ENCODE assay signal across 17 cellular contexts in genomic region chr5:132510076-132510475, GRCh38. TPM values are rescaled to one million over a fixed set of nuclear protein-coding genes. Genes with fewer than 3 reads are reported as not detected.
DNase-seq lines count a peak whose midpoint lies in the region; ATAC-seq and TF ChIP-seq lines count a peak whose summit lies in the region.
"Had no signal": no experiment of that assay in that cellular context is flagged by ENCODE, and none has a peak within 500 bp of the region (broad histone marks: within the 10 kb centered on the region; RNA-seq: fewer than 3 reads in every experiment).

No MANE protein-coding gene starts in this region.

- no peaks in the 10 kb centered on the region for H3K36me3 ChIP-seq in WERI-Rb-1
- no peaks in the 10 kb centered on the region for H3K36me3 ChIP-seq in mucosa of descending colon (ENCODE audit: low read depth)
- H3K36me3 ChIP-seq: heart left ventricle, vagina had no signal

- H3K4me1 ChIP-seq in mucosa of descending colon (ENCODE audit: low read depth) = peaks cover 10% of the 10 kb centered on the region

- CTCF ChIA-PET in activated naive CD4-positive, alpha-beta T cell treated with anti-CD3 and anti-CD28 coated beads, Interleukin-2, amount 10 ng/mL, durations not matched to agents 7 days and 5 days (lab: Charles Lee) = interaction anchor here (0.8 to 1.3 kb wide), 2 partner anchors 16 to 124 kb away, joined by 3 to 6 read pairs; no protein-coding TSS in a partner anchor

- H3K4me3 Mint-ChIP-seq in activated naive CD4-positive, alpha-beta T cell treated with anti-CD3 and anti-CD28 coated beads, Interleukin-2, amount 10 ng/mL, durations not matched to agents 7 days and 5 days = no peak overlapping the region
- H3K4me3 Mint-ChIP-seq: stimulated activated naive CD8-positive, alpha-beta T cell treated with anti-CD3 and anti-CD28 coated beads, Interleukin-15, Interleukin-2, amounts not matched to agents 100 ng/mL and 50 ng/mL, for 24 hours had no signal

- DNase-seq in A172 (ENCODE audit: low spot score) (peak; percentile 59), GM04504 (ENCODE audit: low read depth) (peak; percentile 57), fibroblast of mammary gland (ENCODE audit: low read depth) (peak; percentile 92), WERI-Rb-1 (no peak), mucosa of descending colon (no peak)
- DNase-seq in activated T-cell treated with anti-CD3 and anti-CD28 coated beads, Interleukin-2, amount 50 U/mL, for 1 hour = no peak
- no peak for DNase-seq in activated naive CD4-positive, alpha-beta T cell treated with anti-CD3 and anti-CD28 coated beads, Interleukin-2, amount 10 ng/mL, durations not matched to agents 7 days and 5 days
- DNase-seq: aorta; effector CD4-positive, alpha-beta T cell; heart left ventricle; MM.1S; NCI-H2171 had no signal

- intact Hi-C loops in mucosa of descending colon (cut with DNase I, micrococcal nuclease) = no loop called here

- no peaks in the 10 kb centered on the region for H3K9me3 ChIP-seq in WERI-Rb-1 (ENCODE audit: severe bottlenecking)
- H3K9me3 ChIP-seq in mucosa of descending colon = no peaks in the 10 kb centered on the region
- H3K9me3 ChIP-seq: vagina had no signal

- peaks cover 8% of the 10 kb centered on the region for H3K9me3 Mint-ChIP-seq in activated naive CD4-positive, alpha-beta T cell treated with anti-CD3 and anti-CD28 coated beads, Interleukin-2, amount 10 ng/mL, durations not matched to agents 7 days and 5 days

- H3K4me3 ChIP-seq in fibroblast of mammary gland (ENCODE audit: control insufficient read depth, low read depth, low read length) (no peak overlapping the region), WERI-Rb-1 (ENCODE audit: low read depth, low read length) (no peak overlapping the region), mucosa of descending colon (no peak overlapping the region)
- H3K4me3 ChIP-seq: heart left ventricle, vagina had no signal

- TF ChIP-seq CTCF in fibroblast of mammary gland (conservative IDR thresholded peaks at IDR 0.05; ENCODE audit: control insufficient read depth, insufficient read depth, low read depth, low read length) = no peak
- no peak for TF ChIP-seq CTCF in WERI-Rb-1 (IDR thresholded peaks at IDR 0.05; ENCODE audit: low read depth, low read length)
- TF ChIP-seq CTCF in mucosa of descending colon (IDR thresholded peaks at IDR 0.05) = no peak

- peaks cover 4% of the 10 kb centered on the region for H3K4me1 Mint-ChIP-seq in activated naive CD4-positive, alpha-beta T cell treated with anti-CD3 and anti-CD28 coated beads, Interleukin-2, amount 10 ng/mL, durations not matched to agents 7 days and 5 days

- H3K27me3 ChIP-seq in WERI-Rb-1 (ENCODE audit: insufficient read depth, low read depth, severe bottlenecking) = no peaks in the 10 kb centered on the region
- H3K27me3 ChIP-seq: heart left ventricle, vagina had no signal

- H3K27ac Mint-ChIP-seq in activated naive CD4-positive, alpha-beta T cell treated with anti-CD3 and anti-CD28 coated beads, Interleukin-2, amount 10 ng/mL, durations not matched to agents 7 days and 5 days = no peak overlapping the region

- peaks cover 4% of the 10 kb centered on the region for H3K36me3 Mint-ChIP-seq in activated naive CD4-positive, alpha-beta T cell treated with anti-CD3 and anti-CD28 coated beads, Interleukin-2, amount 10 ng/mL, durations not matched to agents 7 days and 5 days

- ATAC-seq in SK-N-SH treated with all-trans-retinoic acid at 6 μM for 48 hours (no peak; the same call in 2 of the 3 replicates), mucosa of descending colon (no peak)
- ATAC-seq: heart left ventricle had no signal

- H3K27ac ChIP-seq in WERI-Rb-1 = no peak overlapping the region
- H3K27ac ChIP-seq: heart left ventricle, vagina had no signal

- peaks cover 49% of the 10 kb centered on the region for H3K27me3 Mint-ChIP-seq in activated naive CD4-positive, alpha-beta T cell treated with anti-CD3 and anti-CD28 coated beads, Interleukin-2, amount 10 ng/mL, durations not matched to agents 7 days and 5 days

TF ChIP-seq in SK-N-SH treated with all-trans-retinoic acid at 6 μM for 48 hours, 23 proteins besides CTCF, POLR2A, EP300 and RAD21:
- TF ChIP-seq ZNF565 (CRISPR knock-in tag; conservative IDR thresholded peaks at IDR 0.05; ENCODE audit: low read depth) (no peak), ISL1 (CRISPR knock-in tag; IDR thresholded peaks at IDR 0.05) (no peak), ZFP30 (CRISPR knock-in tag; IDR thresholded peaks at IDR 0.05) (no peak), TOX (CRISPR knock-in tag; IDR thresholded peaks at IDR 0.05; ENCODE audit: borderline replicate concordance) (peak; percentile 78; the same call in 1 of the 2 replicates)

RNA-seq across cellular contexts. Expression of gene IRF1, which starts 19.5 kb away (rescaled TPM):
- total RNA-seq in A172 (2014; rRNA removed; shearing (Covaris generic)) = 4.0 and 9.1 TPM in 2 replicates
- total RNA-seq in mucosa of descending colon = 100 to 1,000 TPM in 2 of 3 donors, 10 to 100 TPM in 1; 89.4 to 172 (median 143) TPM

RNA-seq across cellular contexts. Expression of gene IL5, which starts 33.2 kb away (rescaled TPM):
- not detected in 2 replicates for total RNA-seq in A172 (2014; rRNA removed; shearing (Covaris generic))
- not detected for total RNA-seq in mucosa of descending colon
- total RNA-seq: aorta, heart left ventricle, osteoblast, SK-MEL-5, vagina had no signal

RNA-seq across cellular contexts. Expression of gene RAD50, which starts 46.7 kb away (rescaled TPM):
- 31.6 and 32.5 TPM in 2 replicates for total RNA-seq in A172 (2014; rRNA removed; shearing (Covaris generic))
- total RNA-seq in mucosa of descending colon = 10 to 100 TPM; 35.3 to 43.8 (median 36.1) TPM

Comparison
In these comparisons a context has a peak if more than half of its experiments do, and no peak if none do; other contexts are left out.
1. DNase-seq: peak in A172 (single experiment), GM04504 (single experiment) and fibroblast of mammary gland (single experiment); none in activated T-cell treated with anti-CD3 and anti-CD28 coated beads, Interleukin-2, amount 50 U/mL, for 1 hour (single experiment), WERI-Rb-1 (single experiment), mucosa of descending colon (0 of 3) and activated naive CD4-positive, alpha-beta T cell treated with anti-CD3 and anti-CD28 coated beads, Interleukin-2, amount 10 ng/mL, durations not matched to agents 7 days and 5 days (single experiment).